Comparison of ENCODE assay signal across 19 cellular contexts in genomic region chr3:115632026-115632425, GRCh38. TPM values are rescaled to one million over a fixed set of nuclear protein-coding genes. Genes with fewer than 3 reads are reported as not detected.
DNase-seq lines count a peak whose midpoint lies in the region; ATAC-seq and FAIRE-seq lines count a peak whose summit lies in the region.
"Had no signal": no experiment of that assay in that cellular context is flagged by ENCODE, and none has a peak within 500 bp of the region (broad histone marks: within the 10 kb centered on the region; RNA-seq: fewer than 3 reads in every experiment).

No MANE protein-coding gene starts in this region.

- FAIRE-seq in urothelium cell line (lab: Jason Lieb, UNC) = peak; percentile 13
- FAIRE-seq: G401.6, GM12892 had no signal

- no peak overlapping the region for H2BK120ac ChIP-seq in mesenchymal stem cell (ENCODE audit: low read depth, low read length)

- H2AFZ ChIP-seq in mesenchymal stem cell (ENCODE audit: low read depth, low read length) = no peak overlapping the region
- H2AFZ ChIP-seq: GM23248 had no signal

- no peaks in the 10 kb centered on the region for H3K9me3 Mint-ChIP-seq in activated naive CD4-positive, alpha-beta T cell treated with anti-CD3 and anti-CD28 coated beads, Interleukin-2, amount 50 U/mL, for 72 hours
- H3K9me3 Mint-ChIP-seq: CD4-positive, alpha-beta T cell; CD8-positive, alpha-beta memory T cell; H9 had no signal

- no peaks in the 10 kb centered on the region for H3K4me1 ChIP-seq in mesenchymal stem cell (ENCODE audit: control insufficient read depth, insufficient read depth, low read depth, low read length)
- H3K4me1 ChIP-seq: BLaER1 treated with 17β-estradiol and CSF1 and Interleukin-3, amounts not matched to agents 10 nM and 100 nM had no signal

- in situ Hi-C loops in G401 (cut with HindIII; ENCODE audit: low sequenced_read_pairs) = no loop called here

- H3K79me1 ChIP-seq in mesenchymal stem cell (replicated peaks; ENCODE audit: low read length, poor library complexity, severe bottlenecking) = no peaks in the 10 kb centered on the region

- H3K4ac ChIP-seq in mesenchymal stem cell (ENCODE audit: low read depth in 1 of 2, low read length in 2 of 2) = no peak overlapping the region

- H3K27me3 ChIP-seq in mesenchymal stem cell (ENCODE audit: control insufficient read depth in 1 of 2, insufficient read depth in 1 of 2, low read length in 2 of 2) = peaks cover 0 to 29% of the 10 kb centered on the region in 2 experiments
- H3K27me3 ChIP-seq: BE2C; BLaER1 treated with 17β-estradiol and CSF1 and Interleukin-3, amounts not matched to agents 10 nM and 100 nM had no signal

- no peak overlapping the region for H3K14ac ChIP-seq in mesenchymal stem cell (ENCODE audit: low read length in 2 of 2)

- no peak overlapping the region for H4K8ac ChIP-seq in mesenchymal stem cell (ENCODE audit: low read length)

- no peak overlapping the region for H3K18ac ChIP-seq in mesenchymal stem cell (ENCODE audit: low read depth in 1 of 2, low read length in 2 of 2)

- no peak overlapping the region for H3K27ac Mint-ChIP-seq in activated naive CD4-positive, alpha-beta T cell treated with anti-CD3 and anti-CD28 coated beads, Interleukin-2, amount 50 U/mL, for 72 hours
- H3K27ac Mint-ChIP-seq: CD14-positive monocyte; CD4-positive, alpha-beta T cell; CD8-positive, alpha-beta memory T cell; H9 had no signal

- H3K36me3 Mint-ChIP-seq in activated naive CD4-positive, alpha-beta T cell treated with anti-CD3 and anti-CD28 coated beads, Interleukin-2, amount 50 U/mL, for 72 hours = no peaks in the 10 kb centered on the region
- H3K36me3 Mint-ChIP-seq: CD14-positive monocyte; CD8-positive, alpha-beta memory T cell had no signal

- H3K4me3 ChIP-seq in mesenchymal stem cell (ENCODE audit: insufficient read depth in 1 of 2, low read depth in 1 of 2, low read length in 2 of 2) = no peak overlapping the region
- H3K4me3 ChIP-seq: BLaER1 treated with 17β-estradiol and CSF1 and Interleukin-3, amounts not matched to agents 10 nM and 100 nM; GM23248 had no signal

- H2AK5ac ChIP-seq in mesenchymal stem cell (ENCODE audit: low read length, severe bottlenecking) = no peak overlapping the region

- H3K9me3 ChIP-seq in mesenchymal stem cell (ENCODE audit: control insufficient read depth, low read length) = no peaks in the 10 kb centered on the region
- H3K9me3 ChIP-seq: BE2C; BLaER1 treated with 17β-estradiol and CSF1 and Interleukin-3, amounts not matched to agents 10 nM and 100 nM had no signal

- DNase-seq in G401 (ENCODE audit: low spot score) = peak; percentile 76
- DNase-seq in cerebellar cortex (ENCODE audit: low spot score) = peak; percentile 66
- DNase-seq in mesenchymal stem cell = no peak
- no peak for DNase-seq in urothelium cell line (ENCODE audit: low spot score)
- DNase-seq in activated naive CD4-positive, alpha-beta T cell treated with anti-CD3 and anti-CD28 coated beads, Interleukin-2, amount 50 U/mL, for 72 hours (ENCODE audit: low spot score in 2 of 2) = no peak
- no peak for DNase-seq in hepatic stellate cell (ENCODE audit: low spot score)
- DNase-seq: BE2C; CD4-positive, alpha-beta T cell; CD8-positive, alpha-beta memory T cell; DMS53; DMS79 treated with DMSO at 0.1 percent for 48 hours; GM23248; H9 had no signal

- peak overlapping the region; percentile 35 for H4K91ac ChIP-seq in mesenchymal stem cell (ENCODE audit: low read length)

- H3K23ac ChIP-seq in mesenchymal stem cell (ENCODE audit: low read length in 2 of 2) = no peak overlapping the region

- no peak overlapping the region for H2BK15ac ChIP-seq in mesenchymal stem cell (ENCODE audit: low read depth, poor library complexity, severe bottlenecking)

- H2BK12ac ChIP-seq in mesenchymal stem cell (ENCODE audit: low read length in 2 of 2) = no peak overlapping the region

- H2BK5ac ChIP-seq in mesenchymal stem cell (ENCODE audit: low read depth, low read length, poor library complexity, severe bottlenecking) = no peak overlapping the region

- H3K36me3 ChIP-seq in mesenchymal stem cell (ENCODE audit: control insufficient read depth in 1 of 2, insufficient read depth in 2 of 2, low read depth in 1 of 2, low read length in 2 of 2) = no peaks in the 10 kb centered on the region
- H3K36me3 ChIP-seq: BLaER1 treated with 17β-estradiol and CSF1 and Interleukin-3, amounts not matched to agents 10 nM and 100 nM had no signal

- no peak overlapping the region for H3K4me2 ChIP-seq in mesenchymal stem cell (ENCODE audit: low read length, poor library complexity, severe bottlenecking)
- H3K4me2 ChIP-seq: BLaER1 treated with 17β-estradiol and CSF1 and Interleukin-3, amounts not matched to agents 10 nM and 100 nM had no signal

- ATAC-seq in activated naive CD4-positive, alpha-beta T cell treated with anti-CD3 and anti-CD28 coated beads, Interleukin-2, amount 50 U/mL, for 72 hours = no peak
- no peak for ATAC-seq in GM19467 (IDR thresholded peaks at IDR 0.05; ENCODE audit: unreplicated experiment)
- ATAC-seq: HCT116 had no signal

- H3K27ac ChIP-seq in mesenchymal stem cell (ENCODE audit: low read length, poor library complexity, severe bottlenecking) = no peak overlapping the region
- H3K27ac ChIP-seq: BLaER1 treated with 17β-estradiol and CSF1 and Interleukin-3, amounts not matched to agents 10 nM and 100 nM; GM23248 had no signal

- no peak overlapping the region for H3K9ac ChIP-seq in mesenchymal stem cell (ENCODE audit: low read length)
- H3K9ac ChIP-seq: BLaER1 treated with 17β-estradiol and CSF1 and Interleukin-3, amounts not matched to agents 10 nM and 100 nM; GM23248 had no signal

RNA-seq across cellular contexts. Expression of gene GAP43, which starts 8.7 kb away (rescaled TPM):
- not detected in 2 replicates for total RNA-seq in G401 (2014; rRNA removed; shearing (Covaris generic))
- 0.54 TPM for polyA plus RNA-seq in mesenchymal stem cell (2013, experiment 1 of 2)
- polyA plus RNA-seq in mesenchymal stem cell (2013, experiment 2 of 2) = 0.52 TPM
- not detected for total RNA-seq in activated naive CD4-positive, alpha-beta T cell treated with anti-CD3 and anti-CD28 coated beads, Interleukin-2, amount 50 U/mL, for 72 hours
- total RNA-seq: CD4-positive, alpha-beta T cell; CD8-positive, alpha-beta memory T cell had no signal
- polyA plus RNA-seq: CD14-positive monocyte; CD8-positive, alpha-beta memory T cell had no signal

Comparison
In these comparisons a context has a peak if more than half of its experiments do, and no peak if none do; other contexts are left out.
1. DNase-seq: peak in G401 (single experiment) and cerebellar cortex (single experiment); none in mesenchymal stem cell (single experiment), urothelium cell line (single experiment), activated naive CD4-positive, alpha-beta T cell treated with anti-CD3 and anti-CD28 coated beads, Interleukin-2, amount 50 U/mL, for 72 hours (0 of 2) and hepatic stellate cell (single experiment).